7 cellular contexts compared by ENCODE assay signal in genomic region chr12:22543246-22544037, GRCh38. TPM values are rescaled to one million over a fixed set of nuclear protein-coding genes. Genes with fewer than 3 reads are reported as not detected.
DNase-seq lines count a peak whose midpoint lies in the region; ATAC-seq and TF ChIP-seq lines count a peak whose summit lies in the region.

No MANE protein-coding gene starts in this region.

- H3K9me3 Mint-ChIP-seq in activated CD4-positive, alpha-beta T cell treated with anti-CD3 and anti-CD28 coated beads, Interleukin-2, amount 10 ng/mL, durations not matched to agents 7 days and 5 days: no peaks in the 10 kb centered on the region

- CTCF ChIA-PET in activated CD4-positive, alpha-beta T cell treated with anti-CD3 and anti-CD28 coated beads, Interleukin-2, amount 10 ng/mL, durations not matched to agents 7 days and 5 days (lab: Charles Lee): interaction anchor here (0.8 to 3.5 kb wide), 2 partner anchors 13 to 14 kb away, joined by 3 to 13 read pairs; no protein-coding TSS in a partner anchor

- H3K4me3 Mint-ChIP-seq in activated CD4-positive, alpha-beta T cell treated with anti-CD3 and anti-CD28 coated beads, Interleukin-2, amount 10 ng/mL, durations not matched to agents 7 days and 5 days: peak overlapping the region; percentile 85

- TF ChIP-seq POLR2A in GM18526 (IDR thresholded peaks at IDR 0.05; ENCODE audit: extremely low read depth, insufficient read length): peak; percentile 31

- POLR2A ChIA-PET in activated CD4-positive, alpha-beta T cell treated with anti-CD3 and anti-CD28 coated beads, Interleukin-2, amount 10 ng/mL, durations not matched to agents 7 days and 5 days (lab: Charles Lee): interaction anchor here (0.7 kb wide), 1 partner anchor 149 kb away, joined by 3 read pairs; no protein-coding TSS in a partner anchor

- peaks cover 34% of the 10 kb centered on the region for H3K36me3 Mint-ChIP-seq in activated CD4-positive, alpha-beta T cell treated with anti-CD3 and anti-CD28 coated beads, Interleukin-2, amount 10 ng/mL, durations not matched to agents 7 days and 5 days (ENCODE audit: low read depth)

- peak; percentile 40 for ATAC-seq in HG02852 (IDR thresholded peaks at IDR 0.05; ENCODE audit: unreplicated experiment)

- peaks cover 10% of the 10 kb centered on the region for H3K27me3 Mint-ChIP-seq in activated CD4-positive, alpha-beta T cell treated with anti-CD3 and anti-CD28 coated beads, Interleukin-2, amount 10 ng/mL, durations not matched to agents 7 days and 5 days

- peak overlapping the region; percentile 93 for H3K27ac Mint-ChIP-seq in activated CD4-positive, alpha-beta T cell treated with anti-CD3 and anti-CD28 coated beads, Interleukin-2, amount 10 ng/mL, durations not matched to agents 7 days and 5 days

- peaks cover 48% of the 10 kb centered on the region for H3K4me1 Mint-ChIP-seq in activated CD4-positive, alpha-beta T cell treated with anti-CD3 and anti-CD28 coated beads, Interleukin-2, amount 10 ng/mL, durations not matched to agents 7 days and 5 days

- DNase-seq in NCI-H2029 (lab: John Stamatoyannopoulos, UW): peak; percentile 68
- peak; percentile 63 for DNase-seq in activated CD4-positive, alpha-beta T cell treated with anti-CD3 and anti-CD28 coated beads, Interleukin-2, amount 10 ng/mL, durations not matched to agents 7 days and 5 days
- DNase-seq in effector CD4-positive, alpha-beta T cell: peak; percentile 29
- peak; percentile 47 for DNase-seq in medulla oblongata (ENCODE audit: extremely low spot score)
- peak; percentile 2 to 3 for DNase-seq in stimulated activated CD8-positive, alpha-beta memory T cell treated with anti-CD3 and anti-CD28 coated beads, Interleukin-15, amount 100 ng/mL, for 4 hours (ENCODE audit: low read depth in 2 of 2)

RNA-seq across cellular contexts. Expression of gene C2CD5, which starts 0.9 kb away (rescaled TPM):
- total RNA-seq in activated CD4-positive, alpha-beta T cell treated with anti-CD3 and anti-CD28 coated beads, Interleukin-2, amount 10 ng/mL, durations not matched to agents 7 days and 5 days: 10 to 100 TPM; 53.1 to 61.5 TPM

Comparison
In these comparisons a context has a peak if more than half of its experiments do, and no peak if none do; other contexts are left out.
1. Peak in every context shown above with its lines: DNase-seq and ATAC-seq.
2. DNase-seq: peak in every context shown above with its lines; median percentile 68 in NCI-H2029; 63 in activated CD4-positive, alpha-beta T cell treated with anti-CD3 and anti-CD28 coated beads, Interleukin-2, amount 10 ng/mL, durations not matched to agents 7 days and 5 days; 47 in medulla oblongata; 29 in effector CD4-positive, alpha-beta T cell; 2 in stimulated activated CD8-positive, alpha-beta memory T cell treated with anti-CD3 and anti-CD28 coated beads, Interleukin-15, amount 100 ng/mL, for 4 hours.